13 cellular contexts compared by ENCODE assay signal in the genomic region with DNA sequence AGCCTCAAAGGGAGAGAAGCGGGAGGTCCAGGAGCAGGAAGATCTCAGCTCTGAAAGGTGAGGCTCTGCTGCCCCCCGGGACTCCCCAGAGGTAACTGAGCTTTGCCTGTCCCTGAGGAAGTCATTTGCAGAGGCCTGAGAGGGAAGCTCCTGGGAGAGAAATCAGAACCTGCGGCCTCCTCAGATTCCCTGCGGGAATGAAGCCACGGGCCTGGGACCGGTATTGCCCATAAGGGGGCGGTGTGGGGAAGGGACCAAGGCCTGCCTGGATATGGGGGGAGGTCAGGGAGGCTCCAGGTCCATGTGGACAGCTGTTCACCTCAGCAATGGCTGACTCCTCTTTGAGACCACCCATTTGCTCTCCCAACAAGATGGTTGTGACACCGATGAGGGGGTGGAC. TPM values are rescaled to one million over a fixed set of nuclear protein-coding genes. Genes with fewer than 3 reads are reported as not detected.
DNase-seq lines count a peak whose midpoint lies in the region; ATAC-seq and TF ChIP-seq lines count a peak whose summit lies in the region.
"Had no signal": no experiment of that assay in that cellular context is flagged by ENCODE, and none has a peak within 500 bp of the region (broad histone marks: within the 10 kb centered on the region; RNA-seq: fewer than 3 reads in every experiment).

No MANE protein-coding gene starts in this region.

- TF ChIP-seq CTCF in RWPE1 (conservative IDR thresholded peaks at IDR 0.05; ENCODE audit: low read depth) = no peak

- no peak overlapping the region for H2AK5ac ChIP-seq in neuronal stem cell (ENCODE audit: low read depth, low read length)

- H3K4me3 ChIP-seq in neuronal stem cell (ENCODE audit: low read length in 2 of 2) (no peak overlapping the region), MG63 (no peak overlapping the region)
- H3K4me3 ChIP-seq: ascending aorta had no signal

- CTCF ChIA-PET in RWPE1 (lab: Yijun Ruan, JAX) = interaction anchor here (0.6 to 1.3 kb wide), 5 partner anchors 30 to 1117 kb away, joined by 3 to 6 read pairs (median 3); no protein-coding TSS in a partner anchor

- H3K9ac ChIP-seq in neuronal stem cell (ENCODE audit: low read depth, low read length, poor library complexity) = no peak overlapping the region

- H4K91ac ChIP-seq in neuronal stem cell (ENCODE audit: low read depth, low read length, poor library complexity) = no peak overlapping the region

- H3K23ac ChIP-seq in neuronal stem cell (ENCODE audit: low read depth, low read length, poor library complexity) = no peak overlapping the region

- H2BK12ac ChIP-seq in neuronal stem cell (ENCODE audit: low read length) = no peak overlapping the region

- POLR2A ChIA-PET in RWPE1 (lab: Yijun Ruan, JAX; ENCODE audit: low non-redundant PET) = no interaction called here

- no peak for ATAC-seq in HG03354 (IDR thresholded peaks at IDR 0.05; ENCODE audit: poor library complexity, severe bottlenecking, unreplicated experiment)
- ATAC-seq: activated T-cell treated with anti-CD3 and anti-CD28 coated beads, Interleukin-2, amount 50 U/mL, for 4 hours had no signal

- H3K4me2 ChIP-seq in neuronal stem cell (ENCODE audit: insufficient read depth, low read length, poor library complexity, severe bottlenecking) = no peak overlapping the region

- no peak overlapping the region for H3K27ac ChIP-seq in neuronal stem cell (replicated peaks; ENCODE audit: low read length)
- no peak overlapping the region for H3K27ac ChIP-seq in RWPE1
- H3K27ac ChIP-seq: ascending aorta had no signal

- H3K27me3 ChIP-seq in neuronal stem cell (ENCODE audit: control insufficient read depth in 3 of 3, insufficient read depth in 3 of 3, low read depth in 1 of 3, low read length in 3 of 3) (no peaks in the 10 kb centered on the region), MG63 (no peaks in the 10 kb centered on the region)
- H3K27me3 ChIP-seq: ascending aorta had no signal

- WGBS in neuronal stem cell (ENCODE audit: extremely low coverage in 2 of 2, insufficient read length in 2 of 2, insufficient replicate concordance in 1 of 2), 2 donors = no CpG with 5 or more reads among the region's 8 CpGs

- no peak overlapping the region for H3K18ac ChIP-seq in neuronal stem cell (ENCODE audit: low read length)

- no peak overlapping the region for H4K8ac ChIP-seq in neuronal stem cell (ENCODE audit: low read depth, low read length)

- DNase-seq in ELR (ENCODE audit: low read depth) (peak; percentile 21), ecto neural progenitor cell (ENCODE audit: low spot score) (peak; percentile 59), neuronal stem cell (ENCODE audit: low spot score) (no peak), RWPE1 (ENCODE audit: low spot score) (no peak), MG63 (no peak)
- DNase-seq: activated T-cell treated with anti-CD3 and anti-CD28 coated beads, Interleukin-2, amount 50 U/mL, for 4 hours; MV-4-11; NCI-H510A treated with DMSO at 0.1 percent for 48 hours; Right ventricle myocardium superior had no signal

- H3K36me3 ChIP-seq in neuronal stem cell (replicated peaks in 1 of 2; ENCODE audit: control insufficient read depth in 2 of 2, insufficient read depth in 2 of 2, low read length in 2 of 2) = no peaks in the 10 kb centered on the region
- no peaks in the 10 kb centered on the region for H3K36me3 ChIP-seq in MG63
- H3K36me3 ChIP-seq: ascending aorta had no signal

- H3K4ac ChIP-seq in neuronal stem cell (ENCODE audit: low read length) = no peak overlapping the region

- H2BK120ac ChIP-seq in neuronal stem cell (ENCODE audit: low read depth, low read length) = no peak overlapping the region

- no peak for TF ChIP-seq EP300 in Ishikawa (IDR thresholded peaks at IDR 0.05; ENCODE audit: borderline replicate concordance)

- H2BK5ac ChIP-seq in neuronal stem cell (ENCODE audit: low read length) = no peak overlapping the region

- H3K9me3 ChIP-seq in neuronal stem cell (replicated peaks in 1 of 2; ENCODE audit: control insufficient read depth in 2 of 2, insufficient read depth in 1 of 2, low read depth in 1 of 2, low read length in 2 of 2) (no peaks in the 10 kb centered on the region), MG63 (no peaks in the 10 kb centered on the region)
- H3K9me3 ChIP-seq: ascending aorta had no signal

- H3K14ac ChIP-seq in neuronal stem cell (ENCODE audit: low read length) = no peak overlapping the region

- H2AFZ ChIP-seq in neuronal stem cell (ENCODE audit: low read length) = no peak overlapping the region

- no peaks in the 10 kb centered on the region for H3K79me1 ChIP-seq in neuronal stem cell (ENCODE audit: low read depth, low read length)

- H3K4me1 ChIP-seq in neuronal stem cell (ENCODE audit: control insufficient read depth in 2 of 2, insufficient read depth in 1 of 2, low read depth in 1 of 2, low read length in 2 of 2) = peaks cover 0 to 5% of the 10 kb centered on the region in 2 donors
- H3K4me1 ChIP-seq: ascending aorta had no signal

- TF ChIP-seq RAD21 in Ishikawa (IDR thresholded peaks at IDR 0.05; ENCODE audit: low read depth) = peak; percentile 24; the same call in 1 of the 2 replicates

- peak overlapping the region; percentile 41 for H2BK15ac ChIP-seq in neuronal stem cell (ENCODE audit: low read length)

TF ChIP-seq in Ishikawa, 13 proteins besides CTCF, POLR2A, EP300 and RAD21:
- TF ChIP-seq YY1 (IDR thresholded peaks at IDR 0.05; ENCODE audit: low read depth) (no peak), CREB1 (IDR thresholded peaks at IDR 0.05; ENCODE audit: low read depth) (no peak), CEBPB (IDR thresholded peaks at IDR 0.05) (no peak), REST (IDR thresholded peaks at IDR 0.05; ENCODE audit: low read depth) (no peak), TCF12 (IDR thresholded peaks at IDR 0.05; ENCODE audit: low read depth) (no peak), EGR1 (IDR thresholded peaks at IDR 0.05) (no peak), FOXM1 (IDR thresholded peaks at IDR 0.05; ENCODE audit: borderline replicate concordance, low read depth) (no peak), NFIC (IDR thresholded peaks at IDR 0.05) (no peak), ZBTB7A (IDR thresholded peaks at IDR 0.05; ENCODE audit: low read depth) (no peak), TAF1 (IDR thresholded peaks at IDR 0.05; ENCODE audit: low read depth) (no peak), TEAD4 (IDR thresholded peaks at IDR 0.05) (no peak), MAX (IDR thresholded peaks at IDR 0.05) (no peak)
- TF ChIP-seq, protein P1, sequence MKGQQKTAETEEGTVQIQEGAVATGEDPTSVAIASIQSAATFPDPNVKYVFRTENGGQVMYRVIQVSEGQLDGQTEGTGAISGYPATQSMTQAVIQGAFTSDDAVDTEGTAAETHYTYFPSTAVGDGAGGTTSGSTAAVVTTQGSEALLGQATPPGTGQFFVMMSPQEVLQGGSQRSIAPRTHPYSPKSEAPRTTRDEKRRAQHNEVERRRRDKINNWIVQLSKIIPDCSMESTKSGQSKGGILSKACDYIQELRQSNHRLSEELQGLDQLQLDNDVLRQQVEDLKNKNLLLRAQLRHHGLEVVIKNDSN (IDR thresholded peaks at IDR 0.05) = no peak

RNA-seq across cellular contexts. Expression of gene SPATA31E1, which starts 1.3 kb away (rescaled TPM):
- 0.01 TPM for polyA plus RNA-seq in neuronal stem cell (2013, experiment 1 of 2)
- 0.03 TPM for polyA plus RNA-seq in neuronal stem cell (2013, experiment 2 of 2)
- not detected in 2 replicates for total RNA-seq in MG63 (2014; rRNA removed; shearing (Covaris generic); ENCODE audit: low replicate concordance)
- total RNA-seq: activated T-cell treated with anti-CD3 and anti-CD28 coated beads, Interleukin-2, amount 50 U/mL, for 4 hours; ascending aorta; mononuclear cell; Right ventricle myocardium superior had no signal

RNA-seq across cellular contexts. Expression of gene SPATA31C1, which starts 33.8 kb away (rescaled TPM):
- polyA plus RNA-seq in neuronal stem cell (2013, experiment 1 of 2) = 0.04 TPM
- polyA plus RNA-seq in neuronal stem cell (2013, experiment 2 of 2) = 0.03 TPM
- total RNA-seq in MG63 (2014; rRNA removed; shearing (Covaris generic); ENCODE audit: low replicate concordance) = not detected in 2 replicates
- total RNA-seq: activated T-cell treated with anti-CD3 and anti-CD28 coated beads, Interleukin-2, amount 50 U/mL, for 4 hours; ascending aorta; mononuclear cell; Right ventricle myocardium superior had no signal

Comparison
In these comparisons a context has a peak if more than half of its experiments do, and no peak if none do; other contexts are left out.
1. DNase-seq: peak in ELR (single experiment) and ecto neural progenitor cell (single experiment); none in neuronal stem cell (single experiment), RWPE1 (single experiment) and MG63 (single experiment).